Comparison of ENCODE assay signal across 21 cellular contexts in genomic region chr12:107179883-107180282, GRCh38.
"Had no signal": no experiment of that assay in that cellular context is flagged by ENCODE, and none has a peak within 500 bp of the region (broad histone marks: within the 10 kb centered on the region; RNA-seq: fewer than 3 reads in every experiment).

No MANE protein-coding gene starts in this region.

- H3K4me1 ChIP-seq: adrenal gland, foreskin keratinocyte, lower lobe of right lung, neural progenitor cell, sigmoid colon, tibial nerve, vagina had no signal

- FAIRE-seq: colon, endometrium, TTC549 had no signal

- H3K36me3 Mint-ChIP-seq: neural progenitor cell had no signal

- H3K9me3 ChIP-seq: adrenal gland, lower lobe of right lung, ovary, vagina had no signal

- H3K4me3 ChIP-seq: adrenal gland, lower lobe of right lung, neural progenitor cell, ovary, sigmoid colon, tibial nerve, vagina had no signal

- H3K9ac ChIP-seq: neural progenitor cell had no signal

- H3K27ac Mint-ChIP-seq: activated CD4-positive, alpha-beta T cell treated with anti-CD3 and anti-CD28 coated beads, Interleukin-2, amount 10 ng/mL, durations not matched to agents 7 days and 5 days; activated naive CD4-positive, alpha-beta T cell treated with anti-CD3 and anti-CD28 coated beads for 36 hours; activated T-helper 2 cell treated with anti-CD3 and anti-CD28 coated beads, Interferon-gamma antibody, Interleukin-2, Interleukin-4, amounts not matched to agents 10 μg/mL and 5 μg/mL and 100 μg/mL, durations not matched to agents 14 hours and 24 hours and 36 hours; neural progenitor cell had no signal

- ATAC-seq: esophagus mucosa, foreskin keratinocyte, left colon, lower lobe of right lung had no signal

- H3K36me3 ChIP-seq: adrenal gland, lower lobe of right lung, neural progenitor cell, ovary, sigmoid colon, tibial nerve, vagina had no signal

- H3K27ac ChIP-seq: adrenal gland, foreskin keratinocyte, lower lobe of right lung, neural progenitor cell, ovary, sigmoid colon, tibial nerve, vagina had no signal

- H2AFZ ChIP-seq: neural progenitor cell had no signal

- H3K27me3 ChIP-seq: neural progenitor cell, ovary, sigmoid colon, tibial nerve, vagina had no signal

- H3K9me3 Mint-ChIP-seq: activated CD4-positive, alpha-beta T cell treated with anti-CD3 and anti-CD28 coated beads, Interleukin-2, amount 10 ng/mL, durations not matched to agents 7 days and 5 days; activated naive CD4-positive, alpha-beta T cell treated with anti-CD3 and anti-CD28 coated beads for 36 hours; activated T-helper 2 cell treated with anti-CD3 and anti-CD28 coated beads, Interferon-gamma antibody, Interleukin-2, Interleukin-4, amounts not matched to agents 10 μg/mL and 5 μg/mL and 100 μg/mL, durations not matched to agents 14 hours and 24 hours and 36 hours had no signal

- H3K4me2 ChIP-seq: neural progenitor cell had no signal

- DNase-seq: activated CD4-positive, alpha-beta T cell treated with anti-CD3 and anti-CD28 coated beads, Interleukin-2, amount 10 ng/mL, durations not matched to agents 7 days and 5 days; activated CD4-positive, CD25-positive, alpha-beta regulatory T cell; activated naive CD4-positive, alpha-beta T cell treated with anti-CD3 and anti-CD28 coated beads for 36 hours; adrenal gland; caudate nucleus; foreskin keratinocyte; glutamatergic neuron; left colon; lower lobe of right lung; midbrain; ovary; sigmoid colon; stimulated activated CD4-positive, alpha-beta T cell treated with anti-CD3 and anti-CD28 coated beads, Interleukin-2, amount 100 ng/mL, for 24 hours had no signal

- H3K4me3 Mint-ChIP-seq: activated CD4-positive, alpha-beta T cell treated with anti-CD3 and anti-CD28 coated beads, Interleukin-2, amount 10 ng/mL, durations not matched to agents 7 days and 5 days; activated naive CD4-positive, alpha-beta T cell treated with anti-CD3 and anti-CD28 coated beads for 36 hours; neural progenitor cell had no signal
